8 cellular contexts compared by ENCODE assay signal in the genomic region with DNA sequence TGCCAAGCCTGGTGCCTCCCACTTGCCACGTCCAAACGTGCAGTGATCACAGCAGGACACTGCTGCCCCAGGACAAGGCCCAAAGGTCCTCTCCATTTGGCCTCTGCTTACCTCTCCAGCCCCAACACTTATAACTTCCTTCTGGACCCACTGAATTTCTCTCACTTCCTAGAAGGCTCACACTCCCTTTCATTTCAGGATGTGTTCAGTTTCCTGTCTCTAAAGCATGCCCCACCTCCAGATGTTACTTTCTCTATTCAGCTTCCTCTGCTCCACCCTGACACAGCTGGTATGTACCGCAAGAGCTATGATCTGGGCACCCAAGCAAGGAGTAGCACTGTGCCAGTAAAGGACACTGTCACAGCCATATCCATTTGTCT. TPM values are rescaled to one million over a fixed set of nuclear protein-coding genes. Genes with fewer than 3 reads are reported as not detected.
DNase-seq lines count a peak whose midpoint lies in the region; ATAC-seq and TF ChIP-seq lines count a peak whose summit lies in the region.

No MANE protein-coding gene starts in this region.

- POLR2A ChIA-PET in HCT116 (lab: Charles Lee) = no interaction called here

- TF ChIP-seq CTCF in HCT116 (IDR thresholded peaks at IDR 0.05 in 2 of 3, conservative IDR thresholded peaks at IDR 0.05 in 1 of 3; ENCODE audit: borderline replicate concordance in 1 of 3, insufficient read depth in 1 of 3, low read depth in 2 of 3, low read length in 2 of 3) (no peak), lung (IDR thresholded peaks at IDR 0.05; ENCODE audit: control extremely low read depth, extremely low read depth) (no peak), upper lobe of left lung (IDR thresholded peaks at IDR 0.05) (no peak), WERI-Rb-1 (IDR thresholded peaks at IDR 0.05; ENCODE audit: low read depth, low read length) (no peak)

- TF ChIP-seq RAD21 in HCT116 (IDR thresholded peaks at IDR 0.05; ENCODE audit: low read depth) = no peak

- intact Hi-C loops in HCT116 (cut with micrococcal nuclease) = no loop called here

- no peaks in the 10 kb centered on the region for H3K79me2 ChIP-seq in HCT116 (ENCODE audit: insufficient read depth, low read length)

- ATAC-seq in GM18499 (IDR thresholded peaks at IDR 0.05; ENCODE audit: insufficient read depth, unreplicated experiment) = peak; percentile 74
- no peak for ATAC-seq in HCT116
- ATAC-seq in activated naive CD4-positive, alpha-beta T cell treated with anti-CD3 and anti-CD28 coated beads, Interleukin-2, amount 50 U/mL, for 72 hours = peak; percentile 93 to 97
- peak; percentile 75 for ATAC-seq in lung (ENCODE audit: insufficient read depth, low FRiP score)
- ATAC-seq in upper lobe of left lung (ENCODE audit: low FRiP score in 2 of 2) = peak; percentile 73 to 92

- H3K27me3 ChIP-seq in HCT116 (ENCODE audit: insufficient read depth, low read length) (no peaks in the 10 kb centered on the region), lung (ENCODE audit: control insufficient read depth, insufficient read depth) (no peaks in the 10 kb centered on the region), upper lobe of left lung (no peaks in the 10 kb centered on the region), WERI-Rb-1 (ENCODE audit: insufficient read depth, low read depth, severe bottlenecking) (no peaks in the 10 kb centered on the region)

- H3K4me1 ChIP-seq in HCT116 (ENCODE audit: control insufficient read depth in 1 of 2, insufficient read depth in 2 of 2, low read length in 2 of 2) (peaks cover 9 to 36% of the 10 kb centered on the region in 2 experiments), lung (ENCODE audit: control insufficient read depth in 2 of 2, insufficient read depth in 2 of 2, low read length in 2 of 2) (peaks cover 7% of the 10 kb centered on the region in 2 donors), upper lobe of left lung (peaks cover 15 to 19% (median 18%) of the 10 kb centered on the region in 4 donors)

- DNase-seq in HCT116 (ENCODE audit: low read depth, low spot score) (no peak), NAMALWA (ENCODE audit: low spot score) (peak; percentile 85), lung (ENCODE audit: low spot score) (no peak), upper lobe of left lung (peak in 1 of 2 donors; percentile 45), WERI-Rb-1 (no peak)
- DNase-seq in activated naive CD4-positive, alpha-beta T cell treated with anti-CD3 and anti-CD28 coated beads, Interleukin-2, amount 50 U/mL, for 72 hours (ENCODE audit: low spot score in 2 of 2) = peak in 1 of 2 donors; percentile 45
- DNase-seq in effector CD8-positive, alpha-beta T cell (lab: John Stamatoyannopoulos, UW) = no peak

- CTCF ChIA-PET in HCT116 (lab: Charles Lee) = no interaction called here

- no peaks in the 10 kb centered on the region for H4K20me1 ChIP-seq in HCT116 (ENCODE audit: insufficient read depth)

- TF ChIP-seq EP300 in upper lobe of left lung (IDR thresholded peaks at IDR 0.05) = no peak

- peaks cover 10 to 15% of the 10 kb centered on the region in 2 donors for H3K36me3 Mint-ChIP-seq in activated naive CD4-positive, alpha-beta T cell treated with anti-CD3 and anti-CD28 coated beads, Interleukin-2, amount 50 U/mL, for 72 hours

- peak overlapping the region; percentile 86 to 94 for H3K27ac Mint-ChIP-seq in activated naive CD4-positive, alpha-beta T cell treated with anti-CD3 and anti-CD28 coated beads, Interleukin-2, amount 50 U/mL, for 72 hours

- 14 to 19% methylated on average over 3 of the region's 3 CpGs for WGBS in lung, 2 donors
- 4 to 17% methylated on average over 3 of the region's 3 CpGs for WGBS in upper lobe of left lung, 2 donors

- TF ChIP-seq POLR2A in HCT116 (IDR thresholded peaks at IDR 0.05; ENCODE audit: borderline replicate concordance, extremely low read depth, insufficient read depth, insufficient read length) (no peak), upper lobe of left lung (IDR thresholded peaks at IDR 0.05) (peak in 1 of 4 donors; percentile 42)

- RAD21 ChIA-PET in HCT116 (lab: Charles Lee; ENCODE audit: low non-redundant PET in 1 of 2, low total read pairs in 2 of 2, uncharacterized antibody in 2 of 2, unreplicated experiment in 2 of 2) = no interaction called here

- peak overlapping the region; percentile 74; the same call in 1 of the 2 replicates for H3K4me2 ChIP-seq in HCT116 (ENCODE audit: low read length)

- peaks cover 0 to 4% of the 10 kb centered on the region in 2 donors for H3K9me3 Mint-ChIP-seq in activated naive CD4-positive, alpha-beta T cell treated with anti-CD3 and anti-CD28 coated beads, Interleukin-2, amount 50 U/mL, for 72 hours

- H3K4me3 ChIP-seq in HCT116 (replicated peaks in 1 of 2; ENCODE audit: low read depth in 1 of 2, low read length in 2 of 2) (no peak overlapping the region), lung (no peak overlapping the region), upper lobe of left lung (peak overlapping the region in 3 of 4 donors; percentile 24 to 33 (median 30)), WERI-Rb-1 (ENCODE audit: low read depth, low read length) (no peak overlapping the region)

- BruUV-seq in HCT116 (replicated peaks; lab: Mats Ljungman, UMichigan) = no TSS peak

- H3K9me2 ChIP-seq in HCT116 (ENCODE audit: insufficient read depth) = no peaks in the 10 kb centered on the region

- H2AFZ ChIP-seq in HCT116 (ENCODE audit: low read depth, low read length, poor library complexity, severe bottlenecking) = no peak overlapping the region

- H3K9me3 ChIP-seq in HCT116 (ENCODE audit: control insufficient read depth in 1 of 2, insufficient read depth in 1 of 2, low read depth in 1 of 2, low read length in 2 of 2) (no peaks in the 10 kb centered on the region), lung (ENCODE audit: control insufficient read depth in 2 of 2, insufficient read depth in 1 of 2, low read length in 1 of 2) (no peaks in the 10 kb centered on the region), upper lobe of left lung (no peaks in the 10 kb centered on the region), WERI-Rb-1 (ENCODE audit: severe bottlenecking) (no peaks in the 10 kb centered on the region)

- H3K27ac ChIP-seq in HCT116 (ENCODE audit: low read depth, low read length) (no peak overlapping the region), lung (ENCODE audit: low read depth in 1 of 2, low read length in 1 of 2) (peak overlapping the region; percentile 33 to 73), upper lobe of left lung (peak overlapping the region; percentile 34 to 83 (median 72)), WERI-Rb-1 (no peak overlapping the region)

- no peak overlapping the region for H3K9ac ChIP-seq in HCT116 (ENCODE audit: low read length)

- H3K36me3 ChIP-seq in HCT116 (ENCODE audit: control insufficient read depth in 1 of 2, insufficient read depth in 2 of 2, low read length in 2 of 2) (no peaks in the 10 kb centered on the region), lung (ENCODE audit: control insufficient read depth in 2 of 2, insufficient read depth in 2 of 2, low read length in 2 of 2) (peaks cover 0 to 3% of the 10 kb centered on the region in 2 donors), upper lobe of left lung (no peaks in the 10 kb centered on the region), WERI-Rb-1 (no peaks in the 10 kb centered on the region)

TF ChIP-seq in HCT116, 20 proteins besides CTCF, POLR2A, EP300 and RAD21 (continues in another document):
- TF ChIP-seq CEBPB (IDR thresholded peaks at IDR 0.05; ENCODE audit: low read depth) (no peak), SP1 (IDR thresholded peaks at IDR 0.05; ENCODE audit: low read depth) (no peak), ZFX (IDR thresholded peaks at IDR 0.05) (no peak), YY1 (IDR thresholded peaks at IDR 0.05; ENCODE audit: extremely low read depth, insufficient replicate concordance, low read depth, low read length) (no peak), FOSL1 (IDR thresholded peaks at IDR 0.05; ENCODE audit: low read depth) (no peak)
- TF ChIP-seq, protein P1, sequence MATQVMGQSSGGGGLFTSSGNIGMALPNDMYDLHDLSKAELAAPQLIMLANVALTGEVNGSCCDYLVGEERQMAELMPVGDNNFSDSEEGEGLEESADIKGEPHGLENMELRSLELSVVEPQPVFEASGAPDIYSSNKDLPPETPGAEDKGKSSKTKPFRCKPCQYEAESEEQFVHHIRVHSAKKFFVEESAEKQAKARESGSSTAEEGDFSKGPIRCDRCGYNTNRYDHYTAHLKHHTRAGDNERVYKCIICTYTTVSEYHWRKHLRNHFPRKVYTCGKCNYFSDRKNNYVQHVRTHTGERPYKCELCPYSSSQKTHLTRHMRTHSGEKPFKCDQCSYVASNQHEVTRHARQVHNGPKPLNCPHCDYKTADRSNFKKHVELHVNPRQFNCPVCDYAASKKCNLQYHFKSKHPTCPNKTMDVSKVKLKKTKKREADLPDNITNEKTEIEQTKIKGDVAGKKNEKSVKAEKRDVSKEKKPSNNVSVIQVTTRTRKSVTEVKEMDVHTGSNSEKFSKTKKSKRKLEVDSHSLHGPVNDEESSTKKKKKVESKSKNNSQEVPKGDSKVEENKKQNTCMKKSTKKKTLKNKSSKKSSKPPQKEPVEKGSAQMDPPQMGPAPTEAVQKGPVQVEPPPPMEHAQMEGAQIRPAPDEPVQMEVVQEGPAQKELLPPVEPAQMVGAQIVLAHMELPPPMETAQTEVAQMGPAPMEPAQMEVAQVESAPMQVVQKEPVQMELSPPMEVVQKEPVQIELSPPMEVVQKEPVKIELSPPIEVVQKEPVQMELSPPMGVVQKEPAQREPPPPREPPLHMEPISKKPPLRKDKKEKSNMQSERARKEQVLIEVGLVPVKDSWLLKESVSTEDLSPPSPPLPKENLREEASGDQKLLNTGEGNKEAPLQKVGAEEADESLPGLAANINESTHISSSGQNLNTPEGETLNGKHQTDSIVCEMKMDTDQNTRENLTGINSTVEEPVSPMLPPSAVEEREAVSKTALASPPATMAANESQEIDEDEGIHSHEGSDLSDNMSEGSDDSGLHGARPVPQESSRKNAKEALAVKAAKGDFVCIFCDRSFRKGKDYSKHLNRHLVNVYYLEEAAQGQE (IDR thresholded peaks at IDR 0.05; ENCODE audit: low read depth) = no peak

RNA-seq across cellular contexts. Expression of a gene that starts 33.0 kb away (rescaled TPM):
- total RNA-seq in HCT116 (2021; ENCODE audit: unreplicated experiment) (7.1 TPM), lung (10 to 100 TPM; 26.6 to 28.2 TPM), upper lobe of left lung (10 to 100 TPM; 24.6 to 44.7 (median 30.1) TPM)
- polyA plus RNA-seq in HCT116 (2012) = 5.2 and 6.2 TPM in 2 replicates
- total RNA-seq in activated naive CD4-positive, alpha-beta T cell treated with anti-CD3 and anti-CD28 coated beads, Interleukin-2, amount 50 U/mL, for 72 hours = 1 to 10 TPM; 4.3 to 6.1 TPM
- 1 to 10 TPM; 3.8 to 6.0 TPM for polyA plus RNA-seq in lung

RNA-seq across cellular contexts. Expression of a gene that starts 51.6 kb away (rescaled TPM):
- total RNA-seq in HCT116 (2021; ENCODE audit: unreplicated experiment) = 8.9 TPM
- 5.5 and 6.4 TPM in 2 replicates for polyA plus RNA-seq in HCT116 (2012)
- 10 to 100 TPM; 13.6 to 17.2 TPM for total RNA-seq in activated naive CD4-positive, alpha-beta T cell treated with anti-CD3 and anti-CD28 coated beads, Interleukin-2, amount 50 U/mL, for 72 hours
- 10 to 100 TPM in 1 of 2 donors, 1 to 10 TPM in 1; 9.9 to 19.0 TPM for total RNA-seq in lung
- 10 to 100 TPM; 16.9 to 21.7 TPM for polyA plus RNA-seq in lung
- 10 to 100 TPM; 13.5 to 23.7 (median 21.6) TPM for total RNA-seq in upper lobe of left lung

RNA-seq across cellular contexts. Expression of a gene that starts 51.7 kb away (rescaled TPM):
- total RNA-seq in HCT116 (2021; ENCODE audit: unreplicated experiment) = 16.9 TPM
- polyA plus RNA-seq in HCT116 (2012) = 9.5 and 9.9 TPM in 2 replicates
- total RNA-seq in activated naive CD4-positive, alpha-beta T cell treated with anti-CD3 and anti-CD28 coated beads, Interleukin-2, amount 50 U/mL, for 72 hours = 10 to 100 TPM; 17.3 to 20.7 TPM
- total RNA-seq in lung = 1 to 10 TPM; 4.6 to 7.0 TPM
- polyA plus RNA-seq in lung = 1 to 10 TPM; 1.5 to 2.9 TPM
- total RNA-seq in upper lobe of left lung = 10 to 100 TPM in 1 of 6 donors, 1 to 10 TPM in 5; 1.1 to 10.1 (median 4.6) TPM

Comparison
In these comparisons a context has a peak if more than half of its experiments do, and no peak if none do; other contexts are left out.
1. H3K27ac ChIP-seq: peak in lung (2 of 2) and upper lobe of left lung (4 of 4); none in HCT116 (single experiment) and WERI-Rb-1 (single experiment).
2. H3K4me3 ChIP-seq: peak in upper lobe of left lung (3 of 4); none in HCT116 (0 of 2), lung (single experiment) and WERI-Rb-1 (single experiment).